9 cellular contexts compared by ENCODE assay signal in genomic region chr5:151095341-151096000, GRCh38. TPM values are rescaled to one million over a fixed set of nuclear protein-coding genes. Genes with fewer than 3 reads are reported as not detected.
DNase-seq lines count a peak whose midpoint lies in the region; FAIRE-seq and TF ChIP-seq lines count a peak whose summit lies in the region.
"Had no signal": no experiment of that assay in that cellular context is flagged by ENCODE, and none has a peak within 500 bp of the region (broad histone marks: within the 10 kb centered on the region; RNA-seq: fewer than 3 reads in every experiment).

No MANE protein-coding gene starts in this region.

- 68 to 69% methylated on average over 4 of the region's 5 CpGs for WGBS in esophagus squamous epithelium, 2 donors
- WGBS in ovary, 3 donors, result 13 to 32% (median 15%) methylated on average over 5 of the region's 5 CpGs

- intact Hi-C loops in esophagus squamous epithelium (cut with DNase I) (no loop called here), ovary (cut with DNase I) (no loop called here)

- TF ChIP-seq CTCF in esophagus squamous epithelium (IDR thresholded peaks at IDR 0.05) (no peak), ovary (IDR thresholded peaks at IDR 0.05) (no peak)

- H3K9me3 ChIP-seq in esophagus squamous epithelium (no peaks in the 10 kb centered on the region), ovary (no peaks in the 10 kb centered on the region)

- TF ChIP-seq POLR2A in esophagus squamous epithelium (IDR thresholded peaks at IDR 0.05), result no peak
- no peak for TF ChIP-seq POLR2A in ovary (IDR thresholded peaks at IDR 0.05)

- no peaks in the 10 kb centered on the region for H3K27me3 ChIP-seq in esophagus squamous epithelium
- no peaks in the 10 kb centered on the region for H3K27me3 ChIP-seq in ovary

- H3K4me3 ChIP-seq in esophagus squamous epithelium, result no peak overlapping the region
- no peak overlapping the region for H3K4me3 ChIP-seq in ovary

- H3K27ac ChIP-seq in esophagus squamous epithelium (peak overlapping the region; percentile 3 to 83 (median 73)), ovary (peak overlapping the region; percentile 17 to 55)

- no peak for FAIRE-seq in RCC 7860 (lab: Jason Lieb, UNC)

- peak; percentile 11 for DNase-seq in DMS53 treated with DMSO at 0.1 percent for 48 hours (lab: John Stamatoyannopoulos, UW; ENCODE audit: unreplicated experiment)
- peak; percentile 58 for DNase-seq in RCC 7860 (ENCODE audit: low spot score)
- DNase-seq in esophagus squamous epithelium (lab: John Stamatoyannopoulos, UW), result no peak
- DNase-seq in ovary, result peak; percentile 74 to 82 (median 77)
- DNase-seq in occipital lobe (lab: John Stamatoyannopoulos, UW), result no peak
- DNase-seq in NK-92 treated with Interleukin-12 subunit alpha and Interleukin-12 subunit beta, amount 100 ng/mL, for 24 hours (lab: John Stamatoyannopoulos, UW), result no peak
- DNase-seq in kidney glomerular epithelial cell (lab: John Stamatoyannopoulos, UW), result no peak
- DNase-seq in central memory CD4-positive, alpha-beta T cell, result no peak
- DNase-seq: activated CD4-positive, alpha-beta T cell treated with anti-CD3 and anti-CD28 coated beads for 48 hours had no signal

- TF ChIP-seq EP300 in ovary (IDR thresholded peaks at IDR 0.05), result no peak

- H3K36me3 ChIP-seq in esophagus squamous epithelium (peaks cover 0 to 6% (median 0%) of the 10 kb centered on the region in 3 donors), ovary (no peaks in the 10 kb centered on the region)

- H3K4me1 ChIP-seq in esophagus squamous epithelium (peaks cover 18 to 54% (median 44%) of the 10 kb centered on the region in 3 donors), ovary (ENCODE audit: insufficient read depth) (peaks cover 20% of the 10 kb centered on the region)

RNA-seq across cellular contexts. Expression of gene TNIP1, which starts 14.6 kb away (rescaled TPM):
- total RNA-seq in esophagus squamous epithelium, result 100 to 1,000 TPM in 1 of 4 donors, 10 to 100 TPM in 3; 55.5 to 109 (median 95.4) TPM
- 10 to 100 TPM; 39.4 to 89.7 (median 69.9) TPM for total RNA-seq in ovary
- polyA plus RNA-seq in ovary, result 10 to 100 TPM; 51.0 to 57.6 TPM
- total RNA-seq in occipital lobe, result 18.1 TPM

Comparison
In these comparisons a context has a peak if more than half of its experiments do, and no peak if none do; other contexts are left out.
1. DNase-seq: peak in DMS53 treated with DMSO at 0.1 percent for 48 hours (single experiment), RCC 7860 (single experiment) and ovary (5 of 5); none in esophagus squamous epithelium (single experiment), occipital lobe (single experiment), NK-92 treated with Interleukin-12 subunit alpha and Interleukin-12 subunit beta, amount 100 ng/mL, for 24 hours (single experiment), kidney glomerular epithelial cell (single experiment) and central memory CD4-positive, alpha-beta T cell (single experiment).